14 cellular contexts compared by ENCODE assay signal in the genomic region with DNA sequence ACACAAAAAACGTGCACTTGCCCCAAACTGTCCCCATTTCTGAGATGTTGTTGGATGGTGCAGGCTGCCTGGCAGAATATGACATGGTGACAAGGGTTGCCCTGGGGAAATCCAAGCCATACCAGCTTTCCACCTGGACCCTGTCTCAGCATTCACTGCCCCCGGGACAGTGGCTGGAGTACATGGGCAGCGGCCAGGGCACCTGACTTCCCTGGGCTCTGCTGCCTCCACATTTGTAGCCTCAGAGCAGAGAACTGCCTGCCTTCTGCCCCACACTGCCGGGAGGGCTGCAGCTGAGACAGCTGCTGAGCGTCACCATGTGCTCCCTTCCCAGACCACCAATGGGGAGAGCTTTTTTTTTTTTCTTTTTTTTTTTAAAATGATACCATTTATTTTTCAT.
DNase-seq lines count a peak whose midpoint lies in the region; ATAC-seq and TF ChIP-seq lines count a peak whose summit lies in the region.
"Had no signal": no experiment of that assay in that cellular context is flagged by ENCODE, and none has a peak within 500 bp of the region (broad histone marks: within the 10 kb centered on the region; RNA-seq: fewer than 3 reads in every experiment).

No MANE protein-coding gene starts in this region.

- no peaks in the 10 kb centered on the region for H3K4me1 Mint-ChIP-seq in CD4-positive, alpha-beta T cell (ENCODE audit: low read depth)

- TF ChIP-seq EP300 in esophagus muscularis mucosa (IDR thresholded peaks at IDR 0.05), result no peak

- DNase-seq in right atrium auricular region (ENCODE audit: low spot score) (no peak), left cardiac atrium (no peak), esophagus muscularis mucosa (ENCODE audit: extremely low spot score) (peak; percentile 75), psoas muscle (no peak), globus pallidus (ENCODE audit: low spot score) (no peak), T-helper 1 cell (no peak)
- no peak for DNase-seq in CD4-positive, alpha-beta T cell
- DNase-seq: BE2C; CD8-positive, alpha-beta T cell; COR-L47; DMS53; GF-D8 had no signal

- H3K27me3 Mint-ChIP-seq in CD4-positive, alpha-beta T cell, result no peaks in the 10 kb centered on the region

- H3K27ac ChIP-seq in right atrium auricular region (peak overlapping the region; percentile 7 to 58), esophagus muscularis mucosa (replicated peaks in 1 of 4) (peak overlapping the region in 2 of 4 donors; percentile 5 to 31), psoas muscle (peak overlapping the region; percentile 53)
- no peak overlapping the region for H3K27ac ChIP-seq in CD4-positive, alpha-beta T cell (ENCODE audit: low read depth, low read length)
- H3K27ac ChIP-seq: A549, C4-2B had no signal

- POLR2A ChIA-PET in CD4-positive, alpha-beta T cell (lab: Charles Lee), result no interaction called here

- TF ChIP-seq CTCF in right atrium auricular region (IDR thresholded peaks at IDR 0.05), result no peak
- no peak for TF ChIP-seq CTCF in esophagus muscularis mucosa (IDR thresholded peaks at IDR 0.05)
- no peak for TF ChIP-seq CTCF in psoas muscle (IDR thresholded peaks at IDR 0.05)
- TF ChIP-seq CTCF in CD4-positive, alpha-beta T cell (IDR thresholded peaks at IDR 0.05), result no peak

- TF ChIP-seq POLR2A in esophagus muscularis mucosa (IDR thresholded peaks at IDR 0.05; ENCODE audit: low read depth), result no peak

- intact Hi-C loops in left cardiac atrium (cut with DNase I), result no loop called here
- intact Hi-C loops in esophagus muscularis mucosa (cut with DNase I), result no loop called here
- intact Hi-C loops in psoas muscle (cut with DNase I), result no loop called here
- intact Hi-C loops in CD4-positive, alpha-beta T cell (cut with DNase I, micrococcal nuclease), result no loop called here

- H3K9me3 ChIP-seq in right atrium auricular region (no peaks in the 10 kb centered on the region), esophagus muscularis mucosa (no peaks in the 10 kb centered on the region), psoas muscle (no peaks in the 10 kb centered on the region)
- H3K9me3 ChIP-seq in CD4-positive, alpha-beta T cell (ENCODE audit: control insufficient read depth, low read length), result no peaks in the 10 kb centered on the region
- H3K9me3 ChIP-seq: A549, BE2C had no signal

- ATAC-seq in left cardiac atrium (no peak), psoas muscle (no peak)
- ATAC-seq in CD4-positive, alpha-beta T cell (ENCODE audit: poor library complexity), result no peak
- ATAC-seq: A549; CD8-positive, alpha-beta T cell had no signal

- no peak overlapping the region for H3K4me3 Mint-ChIP-seq in CD4-positive, alpha-beta T cell
- H3K4me3 Mint-ChIP-seq: CD8-positive, alpha-beta T cell had no signal

- no peaks in the 10 kb centered on the region for H3K36me3 Mint-ChIP-seq in CD4-positive, alpha-beta T cell (ENCODE audit: low read depth)
- H3K36me3 Mint-ChIP-seq: CD8-positive, alpha-beta T cell had no signal

- H3K36me3 ChIP-seq in right atrium auricular region, result no peaks in the 10 kb centered on the region
- no peaks in the 10 kb centered on the region for H3K36me3 ChIP-seq in esophagus muscularis mucosa
- no peaks in the 10 kb centered on the region for H3K36me3 ChIP-seq in psoas muscle (ENCODE audit: insufficient read depth in 1 of 2, low read depth in 1 of 2)
- H3K36me3 ChIP-seq: BE2C had no signal

- H3K27me3 ChIP-seq in right atrium auricular region (no peaks in the 10 kb centered on the region), esophagus muscularis mucosa (no peaks in the 10 kb centered on the region), psoas muscle (ENCODE audit: insufficient read depth in 3 of 3, low read length in 2 of 3) (peaks cover 0 to 2% (median 0%) of the 10 kb centered on the region in 3 donors)
- H3K27me3 ChIP-seq in CD4-positive, alpha-beta T cell (ENCODE audit: control insufficient read depth, insufficient read depth, low read length), result no peaks in the 10 kb centered on the region
- H3K27me3 ChIP-seq: BE2C had no signal

- CTCF ChIA-PET in CD4-positive, alpha-beta T cell (lab: Charles Lee), result interaction anchor here (0.7 kb wide), 1 partner anchor 772 kb away, joined by 3 read pairs; no protein-coding TSS in a partner anchor

- no peak overlapping the region for H3K4me3 ChIP-seq in right atrium auricular region
- H3K4me3 ChIP-seq in esophagus muscularis mucosa, result no peak overlapping the region
- H3K4me3 ChIP-seq in psoas muscle, result no peak overlapping the region
- H3K4me3 ChIP-seq: A549 had no signal

- 84% methylated on average over 5 of the region's 5 CpGs for WGBS in esophagus muscularis mucosa
- WGBS in psoas muscle, 3 donors, result 38 to 57% (median 38%) methylated on average over 5 of the region's 5 CpGs

- no peaks in the 10 kb centered on the region for H3K9me3 Mint-ChIP-seq in CD4-positive, alpha-beta T cell
- H3K9me3 Mint-ChIP-seq: CD8-positive, alpha-beta T cell had no signal

- H3K4me1 ChIP-seq in right atrium auricular region (peaks cover 0 to 17% of the 10 kb centered on the region in 2 donors), esophagus muscularis mucosa (peaks cover 0 to 14% (median 4%) of the 10 kb centered on the region in 4 donors), psoas muscle (no peaks in the 10 kb centered on the region)
- H3K4me1 ChIP-seq: BE2C had no signal

- no peak overlapping the region for H3K27ac Mint-ChIP-seq in CD4-positive, alpha-beta T cell
- H3K27ac Mint-ChIP-seq: CD8-positive, alpha-beta T cell had no signal
